1 cellular context compared by ENCODE assay signal in the genomic region with DNA sequence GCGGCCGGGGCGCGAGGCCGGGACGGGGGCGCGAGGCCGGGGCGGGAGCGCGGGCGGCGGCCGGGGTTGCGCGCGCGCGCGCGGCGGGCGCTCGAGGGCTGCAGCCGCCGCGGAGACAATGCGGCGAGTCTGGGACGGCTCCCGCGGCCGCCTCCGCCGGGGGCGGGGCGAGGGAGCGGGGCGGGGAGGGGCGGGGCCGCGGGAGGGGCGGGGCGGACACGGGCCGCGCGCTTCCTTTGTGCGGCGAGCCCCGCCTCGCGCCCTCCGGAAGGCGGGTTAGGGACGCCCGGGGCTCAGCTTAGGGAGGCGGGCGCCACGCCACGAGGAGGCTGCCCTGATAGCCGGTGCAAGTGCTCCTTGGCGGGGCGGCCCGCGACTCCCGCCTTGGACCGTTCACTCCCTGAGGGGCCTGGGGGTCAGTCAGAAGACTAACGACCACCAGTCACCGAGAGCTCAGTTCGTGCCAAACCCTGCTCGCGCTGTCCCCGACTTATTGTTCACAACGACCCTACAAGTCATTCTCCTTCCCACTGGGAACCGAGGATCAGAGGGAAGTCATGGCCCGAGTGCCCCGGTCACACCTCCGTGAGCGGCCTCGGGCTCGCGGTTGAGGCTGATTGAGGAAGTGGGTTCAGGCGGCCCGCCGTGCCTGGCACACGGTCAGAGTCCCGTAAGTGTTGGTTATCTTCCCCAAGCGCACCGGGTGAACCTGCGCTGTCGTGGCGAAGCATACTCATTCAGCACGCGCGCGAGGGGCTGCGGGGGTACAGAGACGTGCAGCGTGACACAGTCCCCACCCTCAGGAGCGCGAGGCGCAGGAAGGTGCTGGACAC.
TF ChIP-seq lines count a peak whose summit lies in the region.

No MANE protein-coding gene starts in this region.

TF ChIP-seq in K562, 482 proteins besides CTCF, POLR2A, EP300 and RAD21 (continued from another document and continues in another):
- TF ChIP-seq, protein P1, sequence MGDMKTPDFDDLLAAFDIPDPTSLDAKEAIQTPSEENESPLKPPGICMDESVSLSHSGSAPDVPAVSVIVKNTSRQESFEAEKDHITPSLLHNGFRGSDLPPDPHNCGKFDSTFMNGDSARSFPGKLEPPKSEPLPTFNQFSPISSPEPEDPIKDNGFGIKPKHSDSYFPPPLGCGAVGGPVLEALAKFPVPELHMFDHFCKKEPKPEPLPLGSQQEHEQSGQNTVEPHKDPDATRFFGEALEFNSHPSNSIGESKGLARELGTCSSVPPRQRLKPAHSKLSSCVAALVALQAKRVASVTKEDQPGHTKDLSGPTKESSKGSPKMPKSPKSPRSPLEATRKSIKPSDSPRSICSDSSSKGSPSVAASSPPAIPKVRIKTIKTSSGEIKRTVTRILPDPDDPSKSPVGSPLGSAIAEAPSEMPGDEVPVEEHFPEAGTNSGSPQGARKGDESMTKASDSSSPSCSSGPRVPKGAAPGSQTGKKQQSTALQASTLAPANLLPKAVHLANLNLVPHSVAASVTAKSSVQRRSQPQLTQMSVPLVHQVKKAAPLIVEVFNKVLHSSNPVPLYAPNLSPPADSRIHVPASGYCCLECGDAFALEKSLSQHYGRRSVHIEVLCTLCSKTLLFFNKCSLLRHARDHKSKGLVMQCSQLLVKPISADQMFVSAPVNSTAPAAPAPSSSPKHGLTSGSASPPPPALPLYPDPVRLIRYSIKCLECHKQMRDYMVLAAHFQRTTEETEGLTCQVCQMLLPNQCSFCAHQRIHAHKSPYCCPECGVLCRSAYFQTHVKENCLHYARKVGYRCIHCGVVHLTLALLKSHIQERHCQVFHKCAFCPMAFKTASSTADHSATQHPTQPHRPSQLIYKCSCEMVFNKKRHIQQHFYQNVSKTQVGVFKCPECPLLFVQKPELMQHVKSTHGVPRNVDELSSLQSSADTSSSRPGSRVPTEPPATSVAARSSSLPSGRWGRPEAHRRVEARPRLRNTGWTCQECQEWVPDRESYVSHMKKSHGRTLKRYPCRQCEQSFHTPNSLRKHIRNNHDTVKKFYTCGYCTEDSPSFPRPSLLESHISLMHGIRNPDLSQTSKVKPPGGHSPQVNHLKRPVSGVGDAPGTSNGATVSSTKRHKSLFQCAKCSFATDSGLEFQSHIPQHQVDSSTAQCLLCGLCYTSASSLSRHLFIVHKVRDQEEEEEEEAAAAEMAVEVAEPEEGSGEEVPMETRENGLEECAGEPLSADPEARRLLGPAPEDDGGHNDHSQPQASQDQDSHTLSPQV (IDR thresholded peaks at IDR 0.05), result peak; percentile 87; the same call in 1 of the 2 replicates
- TF ChIP-seq ESRRA (IDR thresholded peaks at IDR 0.05; ENCODE audit: borderline replicate concordance, low read depth) (peak; percentile 57), NEUROD1 (IDR thresholded peaks at IDR 0.05; ENCODE audit: borderline replicate concordance, low read depth, low read length, partially characterized antibody) (peak; percentile 40), ZNF175 (CRISPR knock-in tag; IDR thresholded peaks at IDR 0.05; ENCODE audit: low read depth) (no peak; the same call in 1 of the 2 replicates), HNRNPK (IDR thresholded peaks at IDR 0.05; ENCODE audit: low read depth, low read length, poor library complexity, severe bottlenecking) (no peak), ZNF212 (CRISPR knock-in tag; IDR thresholded peaks at IDR 0.05) (peak; percentile 34; the same call in 1 of the 2 replicates), NCOA1 (IDR thresholded peaks at IDR 0.05; ENCODE audit: low read depth) (peak; percentile 30; the same call in 1 of the 2 replicates), ZNF778 (CRISPR knock-in tag; IDR thresholded peaks at IDR 0.05) (no peak), DEAF1 (CRISPR knock-in tag; IDR thresholded peaks at IDR 0.05) (no peak), KAT7 (CRISPR knock-in tag; IDR thresholded peaks at IDR 0.05; ENCODE audit: borderline replicate concordance) (no peak; the same call in 1 of the 2 replicates), ZNF449 (CRISPR knock-in tag; IDR thresholded peaks at IDR 0.05) (no peak), RREB1 (CRISPR knock-in tag; IDR thresholded peaks at IDR 0.05) (0 out of 2 replicates have a peak, but pooled peaks have one; percentile 53), MEIS2 (IDR thresholded peaks at IDR 0.05; ENCODE audit: partially characterized antibody) (no peak), XRCC3 (IDR thresholded peaks at IDR 0.05) (no peak), ZC3H4 (CRISPR knock-in tag; IDR thresholded peaks at IDR 0.05; ENCODE audit: borderline replicate concordance) (peak; percentile 82; the same call in 1 of the 2 replicates), CHD4 (IDR thresholded peaks at IDR 0.05; ENCODE audit: insufficient read depth, insufficient replicate concordance, low read depth, low read length, poor library complexity, severe bottlenecking) (no peak), HOMEZ (CRISPR knock-in tag; IDR thresholded peaks at IDR 0.05) (no peak; the same call in 1 of the 2 replicates), GABPB1 (CRISPR knock-in tag; IDR thresholded peaks at IDR 0.05) (peak; percentile 43; the same call in 1 of the 2 replicates), ZNF707 (CRISPR knock-in tag; conservative IDR thresholded peaks at IDR 0.05) (no peak), FOXP1 (CRISPR knock-in tag; IDR thresholded peaks at IDR 0.05) (peak; percentile 69), ZNF561 (CRISPR knock-in tag; conservative IDR thresholded peaks at IDR 0.05) (no peak), EWSR1 (IDR thresholded peaks at IDR 0.05; ENCODE audit: borderline replicate concordance, low read depth, partially characterized antibody) (no peak), ZNF764 (CRISPR knock-in tag; IDR thresholded peaks at IDR 0.05; ENCODE audit: low read depth) (0 out of 2 replicates have a peak, but pooled peaks have one; percentile 11), SRSF1 (IDR thresholded peaks at IDR 0.05; ENCODE audit: low read depth, low read length) (peak; percentile 64; the same call in 1 of the 2 replicates), MAFF (IDR thresholded peaks at IDR 0.05; ENCODE audit: low read length) (no peak), EP400 (IDR thresholded peaks at IDR 0.05) (peak; percentile 92), ZNF77 (CRISPR knock-in tag; IDR thresholded peaks at IDR 0.05) (no peak), SMARCC2 (IDR thresholded peaks at IDR 0.05; ENCODE audit: low read depth) (0 out of 2 replicates have a peak, but pooled peaks have one; percentile 35), GABPB2 (CRISPR knock-in tag; conservative IDR thresholded peaks at IDR 0.05) (0 out of 2 replicates have a peak, but pooled peaks have one; percentile 56), MEF2D (tag; conservative IDR thresholded peaks at IDR 0.05; ENCODE audit: low read depth) (no peak), BRD4 (IDR thresholded peaks at IDR 0.05) (no peak), ZNF143 (CRISPR knock-in tag; IDR thresholded peaks at IDR 0.05) (no peak), CEBPB (tag; IDR thresholded peaks at IDR 0.05) (no peak), POLR2G (IDR thresholded peaks at IDR 0.05; ENCODE audit: low read depth, low read length) (peak; percentile 94), ZNF197 (CRISPR knock-in tag; IDR thresholded peaks at IDR 0.05; ENCODE audit: low read depth) (no peak), PHF20 (IDR thresholded peaks at IDR 0.05; ENCODE audit: partially characterized antibody) (peak; percentile 54)
- TF ChIP-seq, protein P2, sequence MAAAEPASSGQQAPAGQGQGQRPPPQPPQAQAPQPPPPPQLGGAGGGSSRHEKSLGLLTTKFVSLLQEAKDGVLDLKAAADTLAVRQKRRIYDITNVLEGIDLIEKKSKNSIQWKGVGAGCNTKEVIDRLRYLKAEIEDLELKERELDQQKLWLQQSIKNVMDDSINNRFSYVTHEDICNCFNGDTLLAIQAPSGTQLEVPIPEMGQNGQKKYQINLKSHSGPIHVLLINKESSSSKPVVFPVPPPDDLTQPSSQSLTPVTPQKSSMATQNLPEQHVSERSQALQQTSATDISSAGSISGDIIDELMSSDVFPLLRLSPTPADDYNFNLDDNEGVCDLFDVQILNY (CRISPR knock-in tag; IDR thresholded peaks at IDR 0.05), result no peak
- TF ChIP-seq, protein P3, sequence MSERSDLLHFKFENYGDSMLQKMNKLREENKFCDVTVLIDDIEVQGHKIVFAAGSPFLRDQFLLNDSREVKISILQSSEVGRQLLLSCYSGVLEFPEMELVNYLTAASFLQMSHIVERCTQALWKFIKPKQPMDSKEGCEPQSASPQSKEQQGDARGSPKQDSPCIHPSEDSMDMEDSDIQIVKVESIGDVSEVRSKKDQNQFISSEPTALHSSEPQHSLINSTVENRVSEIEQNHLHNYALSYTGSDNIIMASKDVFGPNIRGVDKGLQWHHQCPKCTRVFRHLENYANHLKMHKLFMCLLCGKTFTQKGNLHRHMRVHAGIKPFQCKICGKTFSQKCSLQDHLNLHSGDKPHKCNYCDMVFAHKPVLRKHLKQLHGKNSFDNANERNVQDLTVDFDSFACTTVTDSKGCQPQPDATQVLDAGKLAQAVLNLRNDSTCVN (CRISPR knock-in tag; IDR thresholded peaks at IDR 0.05), result no peak
- TF ChIP-seq, protein P4, sequence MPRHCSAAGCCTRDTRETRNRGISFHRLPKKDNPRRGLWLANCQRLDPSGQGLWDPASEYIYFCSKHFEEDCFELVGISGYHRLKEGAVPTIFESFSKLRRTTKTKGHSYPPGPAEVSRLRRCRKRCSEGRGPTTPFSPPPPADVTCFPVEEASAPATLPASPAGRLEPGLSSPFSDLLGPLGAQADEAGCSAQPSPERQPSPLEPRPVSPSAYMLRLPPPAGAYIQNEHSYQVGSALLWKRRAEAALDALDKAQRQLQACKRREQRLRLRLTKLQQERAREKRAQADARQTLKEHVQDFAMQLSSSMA (CRISPR knock-in tag; IDR thresholded peaks at IDR 0.05), result peak; percentile 84
- TF ChIP-seq, protein P5, sequence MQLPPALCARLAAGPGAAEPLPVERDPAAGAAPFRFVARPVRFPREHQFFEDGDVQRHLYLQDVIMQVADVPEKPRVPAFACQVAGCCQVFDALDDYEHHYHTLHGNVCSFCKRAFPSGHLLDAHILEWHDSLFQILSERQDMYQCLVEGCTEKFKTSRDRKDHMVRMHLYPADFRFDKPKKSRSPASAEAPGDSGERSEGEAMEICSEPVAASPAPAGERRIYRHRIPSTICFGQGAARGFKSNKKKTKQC (CRISPR knock-in tag; IDR thresholded peaks at IDR 0.05), result peak; percentile 81
